1 cellular context compared by ENCODE assay signal in genomic region chr2:171136024-171136423, GRCh38.
TF ChIP-seq lines count a peak whose summit lies in the region.

No MANE protein-coding gene starts in this region.

TF ChIP-seq in GM23338, 12 proteins besides CTCF, POLR2A, EP300 and RAD21 (continued from another document):
- no peak for TF ChIP-seq ZNF462 (CRISPR knock-in tag; IDR thresholded peaks at IDR 0.05)
- TF ChIP-seq EZH2phosphoT487 (IDR thresholded peaks at IDR 0.05; ENCODE audit: unreplicated experiment): no peak
- TF ChIP-seq EZH2 (IDR thresholded peaks at IDR 0.05; ENCODE audit: low read depth, unreplicated experiment): no peak
- no peak for TF ChIP-seq STAT1 (IDR thresholded peaks at IDR 0.05; ENCODE audit: unreplicated experiment)
- no peak for TF ChIP-seq ZNF114 (CRISPR knock-in tag; IDR thresholded peaks at IDR 0.05)
- TF ChIP-seq JUNB (IDR thresholded peaks at IDR 0.05; ENCODE audit: unreplicated experiment): no peak
- TF ChIP-seq ZNF331 (CRISPR knock-in tag; IDR thresholded peaks at IDR 0.05; ENCODE audit: low read depth): no peak
- TF ChIP-seq NANOG (IDR thresholded peaks at IDR 0.05; ENCODE audit: borderline replicate concordance): no peak
- TF ChIP-seq CREB1 (CRISPR knock-in tag; IDR thresholded peaks at IDR 0.05; ENCODE audit: low read depth): no peak
